Comparison of ENCODE assay signal across 14 cellular contexts in genomic region chr4:16859031-16859430, GRCh38. TPM values are rescaled to one million over a fixed set of nuclear protein-coding genes. Genes with fewer than 3 reads are reported as not detected.
"Had no signal": no experiment of that assay in that cellular context is flagged by ENCODE, and none has a peak within 500 bp of the region (broad histone marks: within the 10 kb centered on the region; RNA-seq: fewer than 3 reads in every experiment).

No MANE protein-coding gene starts in this region.

- H3K27me3 ChIP-seq: hepatocyte, right lobe of liver had no signal

- H3K27ac Mint-ChIP-seq: activated naive CD8-positive, alpha-beta T cell; natural killer cell; stimulated activated naive B cell treated with anti-CD40 and anti-IgM and Interleukin-4, amounts not matched to agents 10 μg/mL and 1 μg/mL and 100 μg/mL, for 72 hours; T-helper 2 cell treated with Interferon-gamma antibody and Interleukin-4, amounts not matched to agents 5 μg/mL and 100 μg/mL, for 36 hours had no signal

- H3K4me1 ChIP-seq: right lobe of liver had no signal

- H3K4me3 ChIP-seq: hepatocyte, mucosa of descending colon, right lobe of liver had no signal

- DNase-seq: activated CD4-positive, alpha-beta T cell treated with anti-CD3 and anti-CD28 coated beads, Interleukin-2, amount 50 U/mL, for 4 hours; activated CD4-positive, CD25-positive, alpha-beta regulatory T cell treated with anti-CD3 and anti-CD28 coated beads, Interleukin-2, amount 50 U/mL, for 72 hours; activated effector memory CD4-positive, alpha-beta T cell treated with anti-CD3 and anti-CD28 coated beads, Interleukin-2, amount 50 U/mL, for 16 hours; activated T-cell treated with anti-CD3 and anti-CD28 coated beads, Interleukin-2, amount 50 U/mL, for 1 hour; mammary epithelial cell; mucosa of descending colon; natural killer cell; right lobe of liver; stimulated activated CD4-positive, alpha-beta T cell treated with anti-CD3 and anti-CD28 coated beads, Interleukin-2, amount 100 ng/mL, for 24 hours; stimulated activated naive B cell treated with anti-CD40 and anti-IgM and Interleukin-4, amounts not matched to agents 10 μg/mL and 1 μg/mL and 100 μg/mL, for 72 hours had no signal

- H3K27me3 Mint-ChIP-seq: activated naive CD8-positive, alpha-beta T cell; stimulated activated naive B cell treated with anti-CD40 and anti-IgM and Interleukin-4, amounts not matched to agents 10 μg/mL and 1 μg/mL and 100 μg/mL, for 72 hours had no signal

- H3K36me3 ChIP-seq: right lobe of liver had no signal

- H3K36me3 Mint-ChIP-seq: activated naive CD8-positive, alpha-beta T cell; natural killer cell; stimulated activated naive B cell treated with anti-CD40 and anti-IgM and Interleukin-4, amounts not matched to agents 10 μg/mL and 1 μg/mL and 100 μg/mL, for 72 hours had no signal

- H3K27ac ChIP-seq: hepatocyte, right lobe of liver had no signal

- H3K9me3 Mint-ChIP-seq: natural killer cell; stimulated activated naive B cell treated with anti-CD40 and anti-IgM and Interleukin-4, amounts not matched to agents 10 μg/mL and 1 μg/mL and 100 μg/mL, for 72 hours; T-helper 2 cell treated with Interferon-gamma antibody and Interleukin-4, amounts not matched to agents 5 μg/mL and 100 μg/mL, for 36 hours had no signal

- H3K9me3 ChIP-seq: mucosa of descending colon, right lobe of liver had no signal

- H3K4me3 Mint-ChIP-seq: activated naive CD8-positive, alpha-beta T cell; natural killer cell; stimulated activated naive B cell treated with anti-CD40 and anti-IgM and Interleukin-4, amounts not matched to agents 10 μg/mL and 1 μg/mL and 100 μg/mL, for 72 hours; T-helper 2 cell treated with Interferon-gamma antibody and Interleukin-4, amounts not matched to agents 5 μg/mL and 100 μg/mL, for 36 hours had no signal

- H3K4me1 Mint-ChIP-seq: stimulated activated naive B cell treated with anti-CD40 and anti-IgM and Interleukin-4, amounts not matched to agents 10 μg/mL and 1 μg/mL and 100 μg/mL, for 72 hours had no signal

RNA-seq across cellular contexts. Expression of gene LDB2, which starts 39.4 kb away (rescaled TPM):
- total RNA-seq: bronchial epithelial cell, mammary epithelial cell had no signal
